In the genomic region with DNA sequence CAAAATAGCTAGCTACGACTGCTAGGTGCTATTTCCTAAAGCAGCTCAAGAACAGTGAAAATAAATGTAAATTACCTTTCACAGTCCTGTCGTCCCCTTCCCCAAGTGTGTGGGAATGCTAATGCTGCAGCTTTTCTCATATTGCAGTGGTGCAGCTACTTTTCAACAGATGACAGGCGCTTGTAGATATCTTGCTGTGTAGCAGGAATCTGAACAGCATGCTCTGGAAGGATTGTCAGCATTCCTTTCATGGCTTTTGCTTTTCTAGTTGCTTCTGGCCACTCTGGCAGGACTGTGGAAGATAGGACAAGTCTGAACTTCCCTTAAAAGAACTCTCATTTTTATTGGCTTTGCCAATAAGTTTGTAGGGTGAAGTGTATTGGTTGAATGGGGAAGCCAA, we compare ENCODE assay signal across 1 cellular context.
TF ChIP-seq lines count a peak whose summit lies in the region.

No MANE protein-coding gene starts in this region.

TF ChIP-seq in K562, 482 proteins besides CTCF, POLR2A, EP300 and RAD21:
- TF ChIP-seq KAT7 (CRISPR knock-in tag; IDR thresholded peaks at IDR 0.05; ENCODE audit: borderline replicate concordance) (no peak), KDM2B (CRISPR knock-in tag; IDR thresholded peaks at IDR 0.05) (no peak), CGGBP1 (CRISPR knock-in tag; IDR thresholded peaks at IDR 0.05) (no peak), SAFB (IDR thresholded peaks at IDR 0.05; ENCODE audit: borderline replicate concordance, low read depth, low read length) (no peak), ZNF121 (CRISPR knock-in tag; conservative IDR thresholded peaks at IDR 0.05) (no peak), GATA2 (CRISPR knock-in tag; IDR thresholded peaks at IDR 0.05) (0 out of 2 replicates have a peak, but pooled peaks have one; percentile 36)
- TF ChIP-seq, protein P1, sequence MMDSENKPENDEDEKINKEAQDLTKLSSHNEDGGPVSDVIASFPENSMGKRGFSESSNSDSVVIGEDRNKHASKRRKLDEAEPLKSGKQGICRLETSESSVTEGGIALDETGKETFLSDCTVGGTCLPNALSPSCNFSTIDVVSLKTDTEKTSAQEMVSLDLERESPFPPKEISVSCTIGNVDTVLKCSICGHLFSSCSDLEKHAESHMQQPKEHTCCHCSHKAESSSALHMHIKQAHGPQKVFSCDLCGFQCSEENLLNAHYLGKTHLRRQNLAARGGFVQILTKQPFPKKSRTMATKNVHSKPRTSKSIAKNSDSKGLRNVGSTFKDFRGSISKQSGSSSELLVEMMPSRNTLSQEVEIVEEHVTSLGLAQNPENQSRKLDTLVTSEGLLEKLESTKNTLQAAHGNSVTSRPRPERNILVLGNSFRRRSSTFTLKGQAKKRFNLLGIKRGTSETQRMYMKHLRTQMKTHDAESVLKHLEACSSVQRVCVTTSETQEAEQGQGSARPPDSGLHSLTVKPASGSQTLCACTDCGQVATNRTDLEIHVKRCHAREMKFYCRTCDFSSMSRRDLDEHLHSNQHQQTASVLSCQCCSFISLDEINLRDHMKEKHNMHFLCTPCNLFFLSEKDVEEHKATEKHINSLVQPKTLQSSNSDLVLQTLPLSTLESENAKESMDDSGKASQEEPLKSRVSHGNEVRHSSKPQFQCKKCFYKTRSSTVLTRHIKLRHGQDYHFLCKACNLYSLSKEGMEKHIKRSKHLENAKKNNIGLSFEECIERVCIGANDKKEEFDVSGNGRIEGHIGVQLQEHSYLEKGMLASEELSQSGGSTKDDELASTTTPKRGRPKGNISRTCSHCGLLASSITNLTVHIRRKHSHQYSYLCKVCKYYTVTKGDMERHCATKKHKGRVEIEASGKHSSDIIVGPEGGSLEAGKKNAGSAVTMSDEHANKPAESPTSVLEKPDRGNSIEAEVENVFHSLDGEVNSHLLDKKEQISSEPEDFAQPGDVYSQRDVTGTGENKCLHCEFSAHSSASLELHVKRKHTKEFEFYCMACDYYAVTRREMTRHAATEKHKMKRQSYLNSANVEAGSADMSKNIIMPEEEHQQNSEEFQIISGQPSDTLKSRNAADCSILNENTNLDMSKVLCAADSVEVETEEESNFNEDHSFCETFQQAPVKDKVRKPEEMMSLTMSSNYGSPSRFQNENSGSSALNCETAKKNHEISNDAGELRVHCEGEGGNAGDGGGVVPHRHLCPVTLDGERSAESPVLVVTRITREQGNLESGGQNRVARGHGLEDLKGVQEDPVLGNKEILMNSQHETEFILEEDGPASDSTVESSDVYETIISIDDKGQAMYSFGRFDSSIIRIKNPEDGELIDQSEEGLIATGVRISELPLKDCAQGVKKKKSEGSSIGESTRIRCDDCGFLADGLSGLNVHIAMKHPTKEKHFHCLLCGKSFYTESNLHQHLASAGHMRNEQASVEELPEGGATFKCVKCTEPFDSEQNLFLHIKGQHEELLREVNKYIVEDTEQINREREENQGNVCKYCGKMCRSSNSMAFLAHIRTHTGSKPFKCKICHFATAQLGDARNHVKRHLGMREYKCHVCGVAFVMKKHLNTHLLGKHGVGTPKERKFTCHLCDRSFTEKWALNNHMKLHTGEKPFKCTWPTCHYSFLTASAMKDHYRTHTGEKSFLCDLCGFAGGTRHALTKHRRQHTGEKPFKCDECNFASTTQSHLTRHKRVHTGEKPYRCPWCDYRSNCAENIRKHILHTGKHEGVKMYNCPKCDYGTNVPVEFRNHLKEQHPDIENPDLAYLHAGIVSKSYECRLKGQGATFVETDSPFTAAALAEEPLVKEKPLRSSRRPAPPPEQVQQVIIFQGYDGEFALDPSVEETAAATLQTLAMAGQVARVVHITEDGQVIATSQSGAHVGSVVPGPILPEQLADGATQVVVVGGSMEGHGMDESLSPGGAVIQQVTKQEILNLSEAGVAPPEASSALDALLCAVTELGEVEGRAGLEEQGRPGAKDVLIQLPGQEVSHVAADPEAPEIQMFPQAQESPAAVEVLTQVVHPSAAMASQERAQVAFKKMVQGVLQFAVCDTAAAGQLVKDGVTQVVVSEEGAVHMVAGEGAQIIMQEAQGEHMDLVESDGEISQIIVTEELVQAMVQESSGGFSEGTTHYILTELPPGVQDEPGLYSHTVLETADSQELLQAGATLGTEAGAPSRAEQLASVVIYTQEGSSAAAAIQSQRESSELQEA (IDR thresholded peaks at IDR 0.05; ENCODE audit: low read depth) = no peak
